Comparison of ENCODE assay signal across 8 cellular contexts in the genomic region with DNA sequence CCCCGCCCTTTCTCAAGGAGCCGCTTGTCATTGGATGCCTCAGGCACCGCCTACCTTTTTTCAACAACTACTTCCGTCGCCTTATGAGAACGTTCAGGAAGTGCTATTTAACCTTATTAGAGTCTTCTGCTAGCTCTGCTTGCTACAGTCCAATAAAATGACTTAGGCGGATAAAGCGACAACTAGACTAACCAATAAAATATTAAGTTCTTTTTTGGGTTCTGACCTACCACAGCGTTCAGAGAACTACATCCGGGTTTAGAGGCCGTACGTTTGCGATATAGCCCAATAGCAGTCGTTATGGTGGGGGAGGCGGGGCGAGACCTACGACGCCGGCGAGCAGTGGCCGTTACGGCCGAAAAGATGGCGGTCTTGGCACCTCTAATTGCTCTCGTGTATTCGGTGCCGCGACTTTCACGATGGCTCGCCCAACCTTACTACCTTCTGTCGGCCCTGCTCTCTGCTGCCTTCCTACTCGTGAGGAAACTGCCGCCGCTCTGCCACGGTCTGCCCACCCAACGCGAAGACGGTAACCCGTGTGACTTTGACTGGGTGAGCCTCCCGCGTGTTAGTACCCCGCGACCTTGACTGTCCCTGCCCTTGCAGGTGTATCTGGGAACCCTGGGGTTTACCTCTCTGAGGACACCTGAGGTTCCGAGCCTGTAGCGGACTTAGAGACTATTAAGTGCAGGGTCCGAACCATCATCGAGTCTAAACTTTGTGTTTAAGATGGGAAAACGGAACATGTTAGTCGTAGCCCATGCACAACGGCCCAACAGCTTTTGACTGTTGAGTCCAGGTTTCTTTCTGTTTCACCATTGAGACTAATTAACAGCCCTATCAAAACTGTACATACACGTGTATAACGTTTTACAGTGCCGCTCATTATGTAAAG. TPM values are rescaled to one million over a fixed set of nuclear protein-coding genes. Genes with fewer than 3 reads are reported as not detected.
DNase-seq lines count a peak whose midpoint lies in the region; ATAC-seq and TF ChIP-seq lines count a peak whose summit lies in the region.

A gene with protein sequence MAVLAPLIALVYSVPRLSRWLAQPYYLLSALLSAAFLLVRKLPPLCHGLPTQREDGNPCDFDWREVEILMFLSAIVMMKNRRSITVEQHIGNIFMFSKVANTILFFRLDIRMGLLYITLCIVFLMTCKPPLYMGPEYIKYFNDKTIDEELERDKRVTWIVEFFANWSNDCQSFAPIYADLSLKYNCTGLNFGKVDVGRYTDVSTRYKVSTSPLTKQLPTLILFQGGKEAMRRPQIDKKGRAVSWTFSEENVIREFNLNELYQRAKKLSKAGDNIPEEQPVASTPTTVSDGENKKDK (plus strand): TSS at position 338 of the 895 bp plus-strand sequence. CDS start 26 bp downstream, at position 364.

- intact Hi-C loops in breast epithelium (cut with DNase I; ENCODE audit: low total_unique reads) = no loop called here

- H3K4me3 ChIP-seq in ACC112 (ENCODE audit: low read depth, low read length) (peak within 1 kb of the TSS; percentile 100), breast epithelium (peak within 1 kb of the TSS; percentile 92 to 99 (median 98)), iPS-18c (ENCODE audit: insufficient read depth, low read depth, low read length) (peak within 1 kb of the TSS; percentile 93), skeletal muscle tissue (ENCODE audit: low read length in 3 of 3) (peak within 1 kb of the TSS; percentile 97 to 100 (median 98))

- DNase-seq in NCI-H2196 treated with DMSO at 0.1 percent for 48 hours (lab: John Stamatoyannopoulos, UW; ENCODE audit: unreplicated experiment) (peak; percentile 99), breast epithelium (ENCODE audit: low spot score in 2 of 2) (peak; percentile 90 to 95)

- H3K27me3 ChIP-seq in ACC112 (ENCODE audit: insufficient read depth, low read length) (no peaks in the 10 kb centered on the region), breast epithelium (no peaks in the 10 kb centered on the region), skeletal muscle tissue (ENCODE audit: control insufficient read depth in 3 of 3, insufficient read depth in 3 of 3, low read length in 3 of 3) (no peaks in the 10 kb centered on the region)

- no peaks in the 10 kb centered on the region for H3K36me3 ChIP-seq in ACC112 (ENCODE audit: insufficient read depth, low read length)
- no peaks in the 10 kb centered on the region for H3K36me3 ChIP-seq in breast epithelium
- H3K36me3 ChIP-seq in skeletal muscle tissue (ENCODE audit: control insufficient read depth in 3 of 3, insufficient read depth in 3 of 3, low read length in 3 of 3) = no peaks in the 10 kb centered on the region

- H3K4me1 ChIP-seq in ACC112 (ENCODE audit: control insufficient read depth, insufficient read depth, low read length, unreplicated experiment) (peaks cover 13% of the 10 kb centered on the region), breast epithelium (peaks cover 4 to 5% of the 10 kb centered on the region in 2 donors), skeletal muscle tissue (ENCODE audit: control insufficient read depth in 3 of 3, insufficient read depth in 3 of 3, low read length in 3 of 3) (peaks cover 25 to 34% (median 26%) of the 10 kb centered on the region in 3 donors)

- TF ChIP-seq CTCF in VCaP (conservative IDR thresholded peaks at IDR 0.05) (no peak), breast epithelium (IDR thresholded peaks at IDR 0.05) (no peak)

- H3K9ac ChIP-seq in skeletal muscle tissue (ENCODE audit: low read depth in 1 of 3, low read length in 3 of 3) = peak within 1 kb of the TSS; percentile 85 to 99 (median 94)

- TF ChIP-seq POLR2A in breast epithelium (IDR thresholded peaks at IDR 0.05) = no peak

- peaks cover 41% of the 10 kb centered on the region for H3K79me2 ChIP-seq in ACC112 (ENCODE audit: control insufficient read depth, insufficient read depth, low read length, unreplicated experiment)

- no peaks in the 10 kb centered on the region for H3K9me3 ChIP-seq in breast epithelium
- no peaks in the 10 kb centered on the region for H3K9me3 ChIP-seq in iPS-18c (ENCODE audit: control insufficient read depth, insufficient read depth, low read length)
- no peaks in the 10 kb centered on the region for H3K9me3 ChIP-seq in skeletal muscle tissue (ENCODE audit: control insufficient read depth in 3 of 3, low read length in 3 of 3)

- peak within 1 kb of the TSS; percentile 87 for H2AFZ ChIP-seq in ACC112 (ENCODE audit: low read length, unreplicated experiment)

- peak; percentile 99 for ATAC-seq in GM18870 (IDR thresholded peaks at IDR 0.05; ENCODE audit: unreplicated experiment)
- peak; percentile 96 for ATAC-seq in HG03135 (IDR thresholded peaks at IDR 0.05; ENCODE audit: unreplicated experiment)

- H3K27ac ChIP-seq in ACC112 (ENCODE audit: low read depth, low read length) (peak within 1 kb of the TSS; percentile 80), VCaP (peak within 1 kb of the TSS; percentile 96), breast epithelium (peak within 1 kb of the TSS; percentile 95), skeletal muscle tissue (ENCODE audit: low read depth, low read length) (peak within 1 kb of the TSS; percentile 84)

RNA-seq across cellular contexts. Expression of the gene that starts here (rescaled TPM):
- total RNA-seq in breast epithelium = 10 to 100 TPM; 45.8 to 80.1 (median 66.2) TPM
- total RNA-seq in skeletal muscle tissue = 30.3 TPM

Comparison
In these comparisons a context has a peak if more than half of its experiments do, and no peak if none do; other contexts are left out.
1. Peak in every context shown above with its lines: DNase-seq, ATAC-seq, H3K4me3 ChIP-seq and H3K27ac ChIP-seq.